18 cellular contexts compared by ENCODE assay signal in the genomic region with DNA sequence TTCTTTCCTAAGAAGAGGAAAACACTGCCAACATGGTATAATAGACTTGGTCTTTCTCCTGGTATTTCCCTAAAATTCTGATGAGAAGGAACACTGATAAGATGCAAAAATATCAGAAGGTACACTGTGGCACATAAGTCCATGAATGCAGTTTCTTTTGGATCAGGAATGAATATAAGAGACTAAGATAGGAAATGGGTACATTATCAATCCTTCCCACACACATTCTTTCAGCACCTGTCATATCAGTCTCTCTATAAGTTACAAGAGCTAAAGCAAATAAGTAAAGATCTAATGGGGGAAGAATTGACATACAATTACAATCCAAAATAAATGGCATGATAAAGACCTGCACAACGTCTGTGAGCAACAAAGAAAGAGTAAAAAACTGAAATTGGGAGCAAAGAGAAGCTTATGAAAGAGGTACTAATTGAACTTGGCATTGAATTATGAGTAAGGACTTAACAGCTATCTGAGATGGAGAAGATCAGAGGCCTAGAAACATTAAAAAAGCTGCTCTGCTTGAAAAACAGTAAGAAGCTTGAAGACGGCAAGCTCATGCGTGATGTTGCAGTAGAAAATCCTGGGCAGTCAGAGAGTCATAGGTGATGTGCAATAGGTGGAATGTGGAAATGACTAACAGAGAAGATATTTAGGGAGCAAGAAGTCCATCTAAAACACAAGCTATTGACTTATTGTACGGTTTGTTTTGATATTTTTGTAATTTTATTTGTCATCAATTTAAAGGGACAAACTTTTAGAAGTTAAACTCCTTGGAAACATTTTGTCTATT.
DNase-seq lines count a peak whose midpoint lies in the region; TF ChIP-seq lines count a peak whose summit lies in the region.
"Had no signal": no experiment of that assay in that cellular context is flagged by ENCODE, and none has a peak within 500 bp of the region (broad histone marks: within the 10 kb centered on the region; RNA-seq: fewer than 3 reads in every experiment).

No MANE protein-coding gene starts in this region.

- H3K36me3 ChIP-seq in ACC112 (ENCODE audit: insufficient read depth, low read length) (no peaks in the 10 kb centered on the region), mammary epithelial cell (ENCODE audit: insufficient read depth, low read length) (no peaks in the 10 kb centered on the region), kidney epithelial cell (ENCODE audit: control insufficient read depth, insufficient read depth, low read length) (no peaks in the 10 kb centered on the region), prostate gland (no peaks in the 10 kb centered on the region)
- H3K36me3 ChIP-seq: gastroesophageal sphincter, tibial artery had no signal

- no peaks in the 10 kb centered on the region for H3K9me3 ChIP-seq in mammary epithelial cell (replicated peaks; ENCODE audit: insufficient read depth, low read length)
- H3K9me3 ChIP-seq in prostate gland = no peaks in the 10 kb centered on the region
- H3K9me3 ChIP-seq: tibial artery had no signal

- H3K4me3 ChIP-seq in ACC112 (ENCODE audit: low read depth, low read length) (peak overlapping the region; percentile 11; the same call in 1 of the 2 replicates), LNCaP clone FGC (ENCODE audit: low read depth, low read length) (no peak overlapping the region), mammary epithelial cell (replicated peaks in 1 of 3; ENCODE audit: insufficient read depth in 1 of 3, low read depth in 2 of 3, low read length in 3 of 3) (no peak overlapping the region), kidney epithelial cell (ENCODE audit: low read depth, low read length) (no peak overlapping the region), prostate gland (no peak overlapping the region)
- H3K4me3 ChIP-seq: gastroesophageal sphincter, tibial artery had no signal

- H3K4me2 ChIP-seq in mammary epithelial cell (ENCODE audit: insufficient read depth, low read depth, low read length) = peak overlapping the region; percentile 71

- TF ChIP-seq CTCF in LNCaP clone FGC (IDR thresholded peaks at IDR 0.05; ENCODE audit: control insufficient read depth, extremely low read depth, insufficient read depth) (no peak), mammary epithelial cell (conservative IDR thresholded peaks at IDR 0.05 in 1 of 2, IDR thresholded peaks at IDR 0.05 in 1 of 2; ENCODE audit: extremely low read depth in 1 of 2, insufficient read depth in 1 of 2, low read depth in 1 of 2, low read length in 2 of 2) (no peak), kidney epithelial cell (IDR thresholded peaks at IDR 0.05; ENCODE audit: insufficient read depth, low read length, poor library complexity, severe bottlenecking) (no peak), prostate gland (IDR thresholded peaks at IDR 0.05) (no peak)

- in situ Hi-C loops in mammary epithelial cell (cut with MboI; ENCODE audit: low sequenced_read_pairs in 2 of 2) = no loop called here

- WGBS in mammary epithelial cell (ENCODE audit: low coverage, missing lambda C conversion rate) = 32% methylated on average over 4 of the region's 4 CpGs
- 79% methylated on average over 4 of the region's 4 CpGs for WGBS in prostate gland

- TF ChIP-seq POLR2A in prostate gland (IDR thresholded peaks at IDR 0.05) = no peak

- H3K4me1 ChIP-seq in ACC112 (ENCODE audit: control insufficient read depth, insufficient read depth, low read length, unreplicated experiment) (peaks cover 48% of the 10 kb centered on the region), mammary epithelial cell (ENCODE audit: insufficient read depth, low read length) (peaks cover 30% of the 10 kb centered on the region), prostate gland (replicated peaks) (no peaks in the 10 kb centered on the region)
- H3K4me1 ChIP-seq: gastroesophageal sphincter, tibial artery had no signal

- H4K20me1 ChIP-seq in mammary epithelial cell (ENCODE audit: insufficient read depth, low read length) = no peaks in the 10 kb centered on the region

- dilution Hi-C loops in mammary epithelial cell (cut with HindIII; ENCODE audit: low sequenced_read_pairs) = no loop called here

- CTCF ChIA-PET in mammary epithelial cell (lab: Charles Lee; ENCODE audit: low non-redundant PET) = interaction anchor here (0.7 kb wide), 1 partner anchor 326 kb away, joined by 4 read pairs; no protein-coding TSS in a partner anchor

- H3K9ac ChIP-seq in mammary epithelial cell (ENCODE audit: insufficient read depth, low read length) = no peak overlapping the region

- H3K79me2 ChIP-seq in ACC112 (ENCODE audit: control insufficient read depth, insufficient read depth, low read length, unreplicated experiment) (no peaks in the 10 kb centered on the region), mammary epithelial cell (ENCODE audit: insufficient read depth, low read length) (no peaks in the 10 kb centered on the region)

- no peak overlapping the region for H2AFZ ChIP-seq in ACC112 (ENCODE audit: low read length, unreplicated experiment)
- H2AFZ ChIP-seq in mammary epithelial cell (ENCODE audit: low read depth, low read length) = peak overlapping the region; percentile 54

- no TSS peak for BruUV-seq in mammary epithelial cell (replicated peaks; lab: Mats Ljungman, UMichigan)

- no peaks in the 10 kb centered on the region for H3K27me3 ChIP-seq in ACC112 (ENCODE audit: insufficient read depth, low read length)
- H3K27me3 ChIP-seq in mammary epithelial cell (ENCODE audit: insufficient read depth, low read length) = no peaks in the 10 kb centered on the region
- H3K27me3 ChIP-seq in kidney epithelial cell (ENCODE audit: control insufficient read depth, insufficient read depth, low read length) = no peaks in the 10 kb centered on the region
- H3K27me3 ChIP-seq in prostate gland (replicated peaks; ENCODE audit: insufficient read depth) = no peaks in the 10 kb centered on the region
- H3K27me3 ChIP-seq: gastroesophageal sphincter, tibial artery had no signal

- peak overlapping the region; percentile 79 for H3K27ac ChIP-seq in ACC112 (ENCODE audit: low read depth, low read length)
- peak overlapping the region; percentile 75 for H3K27ac ChIP-seq in mammary epithelial cell (ENCODE audit: insufficient read depth, low read depth, low read length)
- no peak overlapping the region for H3K27ac ChIP-seq in prostate gland
- H3K27ac ChIP-seq: gastroesophageal sphincter, tibial artery had no signal

- intact Hi-C loops in mammary epithelial cell (cut with micrococcal nuclease) (loop anchor here (2.0 to 10.0 kb wide), 3 partner anchors 236 to 504 kb away; no protein-coding TSS in a partner anchor), prostate gland (cut with DNase I) (no loop called here)

- DNase-seq in LNCaP clone FGC (ENCODE audit: low read depth) (peak; percentile 18), mammary epithelial cell (peak; percentile 77), kidney epithelial cell (ENCODE audit: low read depth) (peak; percentile 35), prostate gland (ENCODE audit: low spot score) (no peak), NOMO-1 treated with dmso at 0.1 percent for 144 hours (lab: John Stamatoyannopoulos, UW; ENCODE audit: unreplicated experiment) (no peak), NCI-H345 (lab: John Stamatoyannopoulos, UW) (no peak), NCI-H2081 treated with DMSO at 0.1 percent for 48 hours (lab: John Stamatoyannopoulos, UW) (no peak)
- DNase-seq: ACHN; activated CD4-positive, alpha-beta T cell treated with anti-CD3 and anti-CD28 coated beads for 48 hours; activated naive CD4-positive, alpha-beta T cell treated with anti-CD3 and anti-CD28 coated beads, Interleukin-2, amount 10 ng/mL, durations not matched to agents 7 days and 5 days; central memory CD4-positive, alpha-beta T cell; effector memory CD8-positive, alpha-beta T cell; KBM-7; NCI-H1417; occipital lobe; tibial artery had no signal

Comparison
In these comparisons a context has a peak if more than half of its experiments do, and no peak if none do; other contexts are left out.
1. H3K27ac ChIP-seq: peak in ACC112 (single experiment) and mammary epithelial cell (single experiment); none in prostate gland (0 of 2).
2. DNase-seq: peak in LNCaP clone FGC (single experiment), mammary epithelial cell (single experiment) and kidney epithelial cell (single experiment); none in prostate gland (single experiment), NOMO-1 treated with dmso at 0.1 percent for 144 hours (single experiment), NCI-H345 (single experiment) and NCI-H2081 treated with DMSO at 0.1 percent for 48 hours (single experiment).